ENCODE assay signal across 1 cellular context in the genomic region with DNA sequence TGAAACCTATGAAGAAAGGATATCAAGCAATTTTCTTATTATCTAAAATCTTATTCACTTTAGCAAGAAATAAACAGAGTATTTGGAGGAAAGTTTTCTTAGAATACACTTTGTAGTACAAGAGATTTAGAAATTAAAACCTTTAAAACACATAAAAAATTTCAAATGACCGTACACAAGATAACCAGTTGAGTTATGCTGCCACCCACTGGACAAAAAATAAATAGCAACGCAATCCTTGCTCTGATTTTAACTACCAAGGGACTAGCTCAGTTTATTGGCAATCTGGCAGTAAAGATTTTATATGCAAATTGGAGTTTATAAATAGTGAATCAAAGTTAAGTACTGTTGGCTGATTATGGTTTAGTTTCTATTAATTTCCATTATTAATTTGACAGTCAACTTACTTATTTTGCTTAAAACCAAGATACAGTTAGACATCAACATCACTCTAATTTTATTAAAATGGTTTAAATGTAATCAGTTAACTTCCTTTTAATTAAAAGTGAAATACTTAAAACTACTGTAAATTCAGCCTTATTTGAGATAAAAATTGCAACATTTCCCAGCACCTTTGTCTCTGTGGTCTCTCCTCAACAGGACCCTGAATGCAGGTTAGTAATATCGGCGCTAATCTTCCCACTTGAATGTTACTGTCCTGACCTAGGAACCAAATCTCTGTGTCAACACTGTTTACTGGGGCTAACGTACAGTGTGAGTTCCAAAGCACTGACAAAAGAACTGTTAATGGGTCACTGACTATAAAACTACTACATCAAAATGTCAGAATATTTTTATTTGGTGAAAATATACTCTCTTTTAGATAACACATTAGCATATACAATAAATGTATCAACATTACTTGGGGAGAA.
TF ChIP-seq lines count a peak whose summit lies in the region.

No MANE protein-coding gene starts in this region.

TF ChIP-seq in SK-N-SH treated with all-trans-retinoic acid at 6 μM for 48 hours, 23 proteins besides CTCF, POLR2A, EP300 and RAD21 (continued from another document):
- TF ChIP-seq, protein P1, sequence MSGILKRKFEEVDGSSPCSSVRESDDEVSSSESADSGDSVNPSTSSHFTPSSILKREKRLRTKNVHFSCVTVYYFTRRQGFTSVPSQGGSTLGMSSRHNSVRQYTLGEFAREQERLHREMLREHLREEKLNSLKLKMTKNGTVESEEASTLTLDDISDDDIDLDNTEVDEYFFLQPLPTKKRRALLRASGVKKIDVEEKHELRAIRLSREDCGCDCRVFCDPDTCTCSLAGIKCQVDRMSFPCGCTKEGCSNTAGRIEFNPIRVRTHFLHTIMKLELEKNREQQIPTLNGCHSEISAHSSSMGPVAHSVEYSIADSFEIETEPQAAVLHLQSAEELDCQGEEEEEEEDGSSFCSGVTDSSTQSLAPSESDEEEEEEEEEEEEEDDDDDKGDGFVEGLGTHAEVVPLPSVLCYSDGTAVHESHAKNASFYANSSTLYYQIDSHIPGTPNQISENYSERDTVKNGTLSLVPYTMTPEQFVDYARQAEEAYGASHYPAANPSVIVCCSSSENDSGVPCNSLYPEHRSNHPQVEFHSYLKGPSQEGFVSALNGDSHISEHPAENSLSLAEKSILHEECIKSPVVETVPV (CRISPR knock-in tag; IDR thresholded peaks at IDR 0.05) = no peak
- TF ChIP-seq TOX (CRISPR knock-in tag; IDR thresholded peaks at IDR 0.05; ENCODE audit: borderline replicate concordance) (no peak), ZNF8 (CRISPR knock-in tag; IDR thresholded peaks at IDR 0.05) (no peak), ZC3H10 (CRISPR knock-in tag; IDR thresholded peaks at IDR 0.05) (no peak), ARNTL (CRISPR knock-in tag; IDR thresholded peaks at IDR 0.05; ENCODE audit: borderline replicate concordance, low read depth) (no peak), ZFP30 (CRISPR knock-in tag; IDR thresholded peaks at IDR 0.05) (no peak), BACH2 (CRISPR knock-in tag; IDR thresholded peaks at IDR 0.05; ENCODE audit: borderline replicate concordance) (no peak), ISL1 (CRISPR knock-in tag; IDR thresholded peaks at IDR 0.05) (no peak), ZNF70 (CRISPR knock-in tag; IDR thresholded peaks at IDR 0.05) (no peak)
- TF ChIP-seq, protein P2, sequence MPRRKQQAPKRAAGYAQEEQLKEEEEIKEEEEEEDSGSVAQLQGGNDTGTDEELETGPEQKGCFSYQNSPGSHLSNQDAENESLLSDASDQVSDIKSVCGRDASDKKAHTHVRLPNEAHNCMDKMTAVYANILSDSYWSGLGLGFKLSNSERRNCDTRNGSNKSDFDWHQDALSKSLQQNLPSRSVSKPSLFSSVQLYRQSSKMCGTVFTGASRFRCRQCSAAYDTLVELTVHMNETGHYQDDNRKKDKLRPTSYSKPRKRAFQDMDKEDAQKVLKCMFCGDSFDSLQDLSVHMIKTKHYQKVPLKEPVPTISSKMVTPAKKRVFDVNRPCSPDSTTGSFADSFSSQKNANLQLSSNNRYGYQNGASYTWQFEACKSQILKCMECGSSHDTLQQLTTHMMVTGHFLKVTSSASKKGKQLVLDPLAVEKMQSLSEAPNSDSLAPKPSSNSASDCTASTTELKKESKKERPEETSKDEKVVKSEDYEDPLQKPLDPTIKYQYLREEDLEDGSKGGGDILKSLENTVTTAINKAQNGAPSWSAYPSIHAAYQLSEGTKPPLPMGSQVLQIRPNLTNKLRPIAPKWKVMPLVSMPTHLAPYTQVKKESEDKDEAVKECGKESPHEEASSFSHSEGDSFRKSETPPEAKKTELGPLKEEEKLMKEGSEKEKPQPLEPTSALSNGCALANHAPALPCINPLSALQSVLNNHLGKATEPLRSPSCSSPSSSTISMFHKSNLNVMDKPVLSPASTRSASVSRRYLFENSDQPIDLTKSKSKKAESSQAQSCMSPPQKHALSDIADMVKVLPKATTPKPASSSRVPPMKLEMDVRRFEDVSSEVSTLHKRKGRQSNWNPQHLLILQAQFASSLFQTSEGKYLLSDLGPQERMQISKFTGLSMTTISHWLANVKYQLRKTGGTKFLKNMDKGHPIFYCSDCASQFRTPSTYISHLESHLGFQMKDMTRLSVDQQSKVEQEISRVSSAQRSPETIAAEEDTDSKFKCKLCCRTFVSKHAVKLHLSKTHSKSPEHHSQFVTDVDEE (CRISPR knock-in tag; IDR thresholded peaks at IDR 0.05) = no peak
- TF ChIP-seq, protein P3, sequence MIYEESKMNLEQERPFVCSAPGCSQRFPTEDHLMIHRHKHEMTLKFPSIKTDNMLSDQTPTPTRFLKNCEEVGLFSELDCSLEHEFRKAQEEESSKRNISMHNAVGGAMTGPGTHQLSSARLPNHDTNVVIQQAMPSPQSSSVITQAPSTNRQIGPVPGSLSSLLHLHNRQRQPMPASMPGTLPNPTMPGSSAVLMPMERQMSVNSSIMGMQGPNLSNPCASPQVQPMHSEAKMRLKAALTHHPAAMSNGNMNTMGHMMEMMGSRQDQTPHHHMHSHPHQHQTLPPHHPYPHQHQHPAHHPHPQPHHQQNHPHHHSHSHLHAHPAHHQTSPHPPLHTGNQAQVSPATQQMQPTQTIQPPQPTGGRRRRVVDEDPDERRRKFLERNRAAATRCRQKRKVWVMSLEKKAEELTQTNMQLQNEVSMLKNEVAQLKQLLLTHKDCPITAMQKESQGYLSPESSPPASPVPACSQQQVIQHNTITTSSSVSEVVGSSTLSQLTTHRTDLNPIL (CRISPR knock-in tag; IDR thresholded peaks at IDR 0.05; ENCODE audit: low read depth) = no peak
TF ChIP-seq in SK-N-SH treated with all-trans-retinoic acid at 6 μM for 48 hours: peak in this region for 0.
